In the genomic region with DNA sequence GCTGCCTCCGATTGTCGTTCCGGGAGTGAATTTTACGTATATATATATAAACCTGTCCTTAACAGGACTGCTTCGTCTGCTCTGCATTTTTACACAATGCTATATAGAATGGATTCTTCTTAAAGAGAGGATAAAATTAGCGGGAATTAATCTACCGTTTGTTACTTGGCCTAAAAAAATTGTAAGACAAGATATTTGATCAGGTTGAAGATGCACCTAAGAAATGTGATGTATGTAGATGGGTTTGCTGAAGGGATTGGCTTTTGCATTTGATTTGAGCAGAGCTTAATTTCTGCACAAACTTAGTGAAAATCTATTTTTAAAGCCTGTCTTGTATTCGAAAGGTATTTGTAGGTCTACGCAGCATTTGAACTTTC, we compare ENCODE assay signal across 8 cellular contexts. TPM values are rescaled to one million over a fixed set of nuclear protein-coding genes. Genes with fewer than 3 reads are reported as not detected.
A peak's percentile ranks its signal among the peaks of the same experiment; 100 is the strongest.
DNase-seq lines count a peak whose midpoint lies in the region; ATAC-seq and TF ChIP-seq lines count a peak whose summit lies in the region.

No MANE protein-coding gene starts in this region.

- H3K4me3 ChIP-seq in GM12865 (ENCODE audit: low read depth, low read length) (peak overlapping the region; percentile 95), Panc1 (ENCODE audit: low read depth in 2 of 2, low read length in 2 of 2) (peak overlapping the region; percentile 90 to 98)

- H3K36me3 ChIP-seq in Panc1 (ENCODE audit: control insufficient read depth, insufficient read depth, low read length), result peaks cover 6% of the 10 kb centered on the region; the same call in 1 of the 2 replicates

- H3K27ac ChIP-seq in Panc1 (ENCODE audit: low read length) (peak overlapping the region; percentile 92), epithelial cell of prostate (peak overlapping the region; percentile 95)

- H3K36me3 Mint-ChIP-seq in osteocyte (ENCODE audit: unreplicated experiment), result no peaks in the 10 kb centered on the region

- H3K9me3 ChIP-seq in Panc1 (ENCODE audit: control insufficient read depth, insufficient read depth, low read depth, low read length), result no peaks in the 10 kb centered on the region

- peak overlapping the region; percentile 98 for H3K27ac Mint-ChIP-seq in osteocyte (ENCODE audit: unreplicated experiment)

- no peaks in the 10 kb centered on the region for H3K27me3 ChIP-seq in Panc1 (ENCODE audit: control insufficient read depth, insufficient read depth, low read length)

- TF ChIP-seq CTCF in GM12865 (IDR thresholded peaks at IDR 0.05; ENCODE audit: insufficient read depth, low read depth, low read length, missing control alignments) (no peak), Panc1 (IDR thresholded peaks at IDR 0.05) (no peak), osteocyte (IDR thresholded peaks at IDR 0.05) (no peak)

- DNase-seq in GM12865 (ENCODE audit: low read depth) (no peak), Panc1 (ENCODE audit: low read depth, low spot score) (no peak), epithelial cell of prostate (ENCODE audit: low read depth, low spot score) (no peak), osteocyte (ENCODE audit: extremely low spot score, unreplicated experiment) (no peak), A172 (ENCODE audit: low spot score) (no peak)
- DNase-seq in activated CD8-positive, alpha-beta memory T cell treated with anti-CD3 and anti-CD28 coated beads, Interleukin-2, amount 50 U/mL, for 48 hours, result no peak
- no peak for DNase-seq in stimulated activated CD8-positive, alpha-beta memory T cell treated with anti-CD3 and anti-CD28 coated beads, Interleukin-4, amount 100 ng/mL, for 48 hours

- no TSS peak for BruUV-seq in Panc1 (replicated peaks; lab: Mats Ljungman, UMichigan)

- peak overlapping the region; percentile 88 for H3K4me3 Mint-ChIP-seq in osteocyte (ENCODE audit: unreplicated experiment)

- peaks cover 50% of the 10 kb centered on the region for H3K4me1 Mint-ChIP-seq in osteocyte (ENCODE audit: unreplicated experiment)

- peaks cover 36% of the 10 kb centered on the region for H3K4me1 ChIP-seq in Panc1 (ENCODE audit: control insufficient read depth, insufficient read depth, low read length)

- POLR2A ChIA-PET in Panc1 (lab: Charles Lee), result interaction anchor here (0.8 kb wide), 1 partner anchor 504 kb away, joined by 7 read pairs; no protein-coding TSS in a partner anchor

- intact Hi-C loops in Panc1 (cut with micrococcal nuclease; ENCODE audit: unreplicated experiment), result no loop called here

- ATAC-seq in Panc1, result no peak
- no peak for ATAC-seq in GM21367 (IDR thresholded peaks at IDR 0.05; ENCODE audit: unreplicated experiment)

- H3K27me3 Mint-ChIP-seq in osteocyte (ENCODE audit: unreplicated experiment), result no peaks in the 10 kb centered on the region

- no peaks in the 10 kb centered on the region for H3K9me3 Mint-ChIP-seq in osteocyte (ENCODE audit: unreplicated experiment)

- CTCF ChIA-PET in Panc1 (lab: Charles Lee), result no interaction called here

- in situ Hi-C loops in Panc1 (cut with HindIII; ENCODE audit: low pct_unique_long_range_greater_than_20kb, low sequenced_read_pairs), result no loop called here

RNA-seq across cellular contexts. Expression of a gene that starts 1.0 kb away (rescaled TPM):
- total RNA-seq in Panc1 (2021; ENCODE audit: unreplicated experiment), result 180 TPM
- polyA plus RNA-seq in Panc1 (2012; ENCODE audit: insufficient read length), result 103 TPM
- 198 and 200 TPM in 2 replicates for total RNA-seq in osteocyte
- total RNA-seq in A172 (2014; rRNA removed; shearing (Covaris generic)), result 187 and 226 TPM in 2 replicates

RNA-seq across cellular contexts. Expression of a gene that starts 58.0 kb away (rescaled TPM):
- 0.87 TPM for total RNA-seq in Panc1 (2021; ENCODE audit: unreplicated experiment)
- 0.13 TPM for polyA plus RNA-seq in Panc1 (2012; ENCODE audit: insufficient read length)
- 0.62 and 1.2 TPM in 2 replicates for total RNA-seq in osteocyte
- 0.10 TPM in 1 of 2 replicates, not detected in the other for total RNA-seq in A172 (2014; rRNA removed; shearing (Covaris generic))
